8 cellular contexts compared by ENCODE assay signal in the genomic region with DNA sequence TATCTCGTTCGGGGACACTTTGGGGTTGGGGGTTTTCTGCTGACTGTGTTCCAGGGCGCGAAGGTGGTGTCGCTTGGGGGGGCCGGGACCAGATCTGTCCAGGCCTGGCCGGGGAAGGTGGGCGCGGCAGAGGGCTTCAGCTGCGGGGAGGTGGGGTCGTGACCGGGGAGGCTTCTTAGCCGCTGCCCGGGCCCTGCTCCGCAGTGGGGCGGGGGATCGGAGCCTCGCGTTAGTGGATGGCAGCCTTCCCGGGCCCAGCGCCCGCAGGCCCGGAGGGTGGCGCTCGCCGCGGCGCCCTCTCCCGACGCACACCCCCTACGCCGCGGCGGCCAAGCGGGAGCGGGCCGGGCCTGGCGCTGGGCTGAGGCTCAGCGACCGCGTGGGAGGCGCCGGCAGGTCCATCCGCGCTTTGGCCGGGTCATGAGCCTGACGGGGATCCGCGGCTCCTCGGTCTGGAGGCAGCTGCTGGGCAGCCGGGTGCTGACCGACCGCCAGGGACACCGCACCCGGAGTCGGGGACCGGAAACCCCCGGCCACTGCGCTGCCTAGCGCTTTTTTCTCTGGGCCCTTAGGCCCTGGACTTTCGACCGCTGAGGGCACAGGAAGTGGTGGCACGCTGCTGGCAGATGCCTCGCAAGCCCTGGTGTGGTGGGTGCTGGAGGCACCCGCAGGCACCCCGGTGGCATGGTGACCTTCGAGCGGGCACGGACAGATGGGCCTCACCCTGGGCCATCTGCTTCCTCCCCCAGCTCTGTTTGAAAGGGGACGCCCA. TPM values are rescaled to one million over a fixed set of nuclear protein-coding genes. Genes with fewer than 3 reads are reported as not detected.
DNase-seq lines count a peak whose midpoint lies in the region; ATAC-seq and TF ChIP-seq lines count a peak whose summit lies in the region.

No MANE protein-coding gene starts in this region.

- H3K9ac ChIP-seq in mucosa of stomach (ENCODE audit: low read length) = peak overlapping the region; percentile 75

- H3K36me3 Mint-ChIP-seq in activated CD8-positive, alpha-beta T cell treated with anti-CD3 and anti-CD28 coated beads for 36 hours (ENCODE audit: low read depth) = peaks cover 2% of the 10 kb centered on the region
- peaks cover 7% of the 10 kb centered on the region for H3K36me3 Mint-ChIP-seq in type B pancreatic cell

- peak overlapping the region; percentile 80 for H3K4me3 Mint-ChIP-seq in activated CD8-positive, alpha-beta T cell treated with anti-CD3 and anti-CD28 coated beads for 36 hours
- H3K4me3 Mint-ChIP-seq in type B pancreatic cell = peak overlapping the region; percentile 91

- peak overlapping the region; percentile 59 for H3K27ac Mint-ChIP-seq in activated CD8-positive, alpha-beta T cell treated with anti-CD3 and anti-CD28 coated beads for 36 hours
- no peak overlapping the region for H3K27ac Mint-ChIP-seq in type B pancreatic cell

- CTCF ChIA-PET in AG04450 (lab: Charles Lee) = interaction anchor here (2.4 to 8.9 kb wide), 2 partner anchors 24 to 37 kb away, joined by 8 to 86 read pairs; no protein-coding TSS in a partner anchor
- CTCF ChIA-PET in activated CD8-positive, alpha-beta T cell treated with anti-CD3 and anti-CD28 coated beads for 36 hours (lab: Charles Lee) = interaction anchor here (0.9 to 1.7 kb wide), 2 partner anchors 23 to 59 kb away, joined by 4 to 15 read pairs; a partner anchor contains a TSS

- H3K4me3 ChIP-seq in AG04450 (ENCODE audit: low read depth, low read length) (peak overlapping the region; percentile 77), MG63 (peak overlapping the region; percentile 73), esophagus (ENCODE audit: low read depth in 1 of 2, low read length in 2 of 2) (peak overlapping the region; percentile 55 to 78), mucosa of stomach (ENCODE audit: low read length) (peak overlapping the region; percentile 66)

- no peaks in the 10 kb centered on the region for H3K27me3 ChIP-seq in AG04450 (ENCODE audit: control insufficient read depth, insufficient read depth, low read length)
- H3K27me3 ChIP-seq in MG63 = no peaks in the 10 kb centered on the region
- H3K27me3 ChIP-seq in esophagus (ENCODE audit: control insufficient read depth in 1 of 2, insufficient read depth in 2 of 2, low read length in 2 of 2) = no peaks in the 10 kb centered on the region
- peaks cover 4% of the 10 kb centered on the region for H3K27me3 ChIP-seq in mucosa of stomach (ENCODE audit: control insufficient read depth, insufficient read depth, low read length)

- DNase-seq in AG04450 (ENCODE audit: low read depth, low spot score) = no peak
- DNase-seq in GM13977 (ENCODE audit: low spot score) = peak; percentile 68
- DNase-seq in MG63 = peak; percentile 43
- DNase-seq in activated CD8-positive, alpha-beta T cell treated with anti-CD3 and anti-CD28 coated beads for 36 hours = peak; percentile 42
- DNase-seq in type B pancreatic cell (ENCODE audit: extremely low spot score, unreplicated experiment) = no peak
- no peak for DNase-seq in DMS153 treated with DMSO at 0.1 percent for 48 hours (lab: John Stamatoyannopoulos, UW; ENCODE audit: unreplicated experiment)

- H3K36me3 ChIP-seq in MG63 = peaks cover 8% of the 10 kb centered on the region
- H3K36me3 ChIP-seq in esophagus (ENCODE audit: control insufficient read depth in 2 of 2, insufficient read depth in 2 of 2, low read length in 1 of 2) = no peaks in the 10 kb centered on the region
- H3K36me3 ChIP-seq in mucosa of stomach (ENCODE audit: control insufficient read depth, insufficient read depth, low read length) = no peaks in the 10 kb centered on the region

- H3K9me3 Mint-ChIP-seq in activated CD8-positive, alpha-beta T cell treated with anti-CD3 and anti-CD28 coated beads for 36 hours = no peaks in the 10 kb centered on the region
- H3K9me3 Mint-ChIP-seq in type B pancreatic cell = no peaks in the 10 kb centered on the region

- H3K4me1 ChIP-seq in esophagus (ENCODE audit: control insufficient read depth in 2 of 2, insufficient read depth in 2 of 2, low read length in 1 of 2) (peaks cover 12 to 20% of the 10 kb centered on the region in 2 donors), mucosa of stomach (ENCODE audit: control insufficient read depth, insufficient read depth, low read length) (peaks cover 54% of the 10 kb centered on the region)

- TF ChIP-seq CTCF in AG04450 (IDR thresholded peaks at IDR 0.05; ENCODE audit: low read depth, low read length) (peak; percentile 2; the same call in 1 of the 2 replicates), GM13977 (IDR thresholded peaks at IDR 0.05; ENCODE audit: extremely low read depth, insufficient read depth, missing control alignments) (peak; percentile 52), type B pancreatic cell (conservative IDR thresholded peaks at IDR 0.05) (peak; percentile 52)
- TF ChIP-seq CTCF in activated CD8-positive, alpha-beta T cell treated with anti-CD3 and anti-CD28 coated beads for 36 hours (IDR thresholded peaks at IDR 0.05) = peak; percentile 23

- H3K4me1 Mint-ChIP-seq in activated CD8-positive, alpha-beta T cell treated with anti-CD3 and anti-CD28 coated beads for 36 hours (ENCODE audit: low read depth) = peaks cover 30% of the 10 kb centered on the region
- peaks cover 39% of the 10 kb centered on the region for H3K4me1 Mint-ChIP-seq in type B pancreatic cell (ENCODE audit: unreplicated experiment)

- peak; percentile 17 for ATAC-seq in activated CD8-positive, alpha-beta T cell treated with anti-CD3 and anti-CD28 coated beads for 36 hours

- H3K27ac ChIP-seq in AG04450 (ENCODE audit: low read depth, low read length) (peak overlapping the region; percentile 80), esophagus (ENCODE audit: low read depth in 2 of 2, low read length in 1 of 2) (peak overlapping the region; percentile 82 to 84)

- no peaks in the 10 kb centered on the region; the same call in 1 of the 2 replicates for H3K9me3 ChIP-seq in AG04450 (ENCODE audit: control insufficient read depth, insufficient read depth, low read length)
- H3K9me3 ChIP-seq in MG63 = no peaks in the 10 kb centered on the region
- no peaks in the 10 kb centered on the region for H3K9me3 ChIP-seq in esophagus (ENCODE audit: control insufficient read depth in 2 of 2, insufficient read depth in 1 of 2, low read depth in 1 of 2, low read length in 1 of 2)
- H3K9me3 ChIP-seq in mucosa of stomach (ENCODE audit: control insufficient read depth, low read length) = no peaks in the 10 kb centered on the region

- peaks cover 22% of the 10 kb centered on the region for H3K27me3 Mint-ChIP-seq in activated CD8-positive, alpha-beta T cell treated with anti-CD3 and anti-CD28 coated beads for 36 hours
- no peaks in the 10 kb centered on the region for H3K27me3 Mint-ChIP-seq in type B pancreatic cell

- in situ Hi-C loops in GM13977 (cut with MboI; ENCODE audit: low pct_unique_long_range_greater_than_20kb, low sequenced_read_pairs, unreplicated experiment) = no loop called here

- POLR2A ChIA-PET in AG04450 (lab: Yijun Ruan, JAX) = no interaction called here
- POLR2A ChIA-PET in activated CD8-positive, alpha-beta T cell treated with anti-CD3 and anti-CD28 coated beads for 36 hours (lab: Charles Lee) = interaction anchor here (0.5 to 1.4 kb wide), 3 partner anchors 27 to 168 kb away, joined by 3 to 4 read pairs (median 3); a partner anchor contains a TSS

- WGBS in esophagus, 2 donors = 2% methylated on average over 64 to 70 of the region's 70 CpGs

- intact Hi-C loops in activated CD8-positive, alpha-beta T cell treated with anti-CD3 and anti-CD28 coated beads for 36 hours (cut with micrococcal nuclease) = no loop called here

RNA-seq across cellular contexts. Expression of a gene that starts 1.2 kb away (rescaled TPM):
- 41.6 and 44.6 TPM in 2 replicates for polyA plus RNA-seq in AG04450 (2011; rRNA removed)
- polyA minus RNA-seq in AG04450 (2011; rRNA and poly(A)+ RNA removed) = 44.7 and 64.4 TPM in 2 replicates
- 22.5 and 35.1 TPM in 2 replicates for total RNA-seq in MG63 (2014; rRNA removed; shearing (Covaris generic); ENCODE audit: low replicate concordance)
- total RNA-seq in activated CD8-positive, alpha-beta T cell treated with anti-CD3 and anti-CD28 coated beads for 36 hours = 10 to 100 TPM; 20.6 to 22.0 TPM
- 10 to 100 TPM; 60.8 to 98.8 TPM for polyA plus RNA-seq in esophagus
- total RNA-seq in type B pancreatic cell (ENCODE audit: low replicate concordance) = 95.9 and 114 TPM in 2 replicates

RNA-seq across cellular contexts. Expression of a gene that starts 4.1 kb away (rescaled TPM):
- polyA plus RNA-seq in AG04450 (2011; rRNA removed) (9.7 and 11.3 TPM in 2 replicates), esophagus (10 to 100 TPM; 33.4 to 64.2 TPM)
- 2.3 and 3.9 TPM in 2 replicates for polyA minus RNA-seq in AG04450 (2011; rRNA and poly(A)+ RNA removed)
- total RNA-seq in MG63 (2014; rRNA removed; shearing (Covaris generic); ENCODE audit: low replicate concordance) = 5.2 and 32.9 TPM in 2 replicates
- 10 to 100 TPM; 59.7 to 64.2 TPM for total RNA-seq in activated CD8-positive, alpha-beta T cell treated with anti-CD3 and anti-CD28 coated beads for 36 hours
- 37.9 and 41.7 TPM in 2 replicates for total RNA-seq in type B pancreatic cell (ENCODE audit: low replicate concordance)

RNA-seq across cellular contexts. Expression of a gene that starts 6.8 kb away (rescaled TPM):
- polyA plus RNA-seq in AG04450 (2011; rRNA removed) = 44.1 and 59.9 TPM in 2 replicates
- 45.5 and 61.4 TPM in 2 replicates for polyA minus RNA-seq in AG04450 (2011; rRNA and poly(A)+ RNA removed)
- total RNA-seq in MG63 (2014; rRNA removed; shearing (Covaris generic); ENCODE audit: low replicate concordance) = 47.5 and 71.5 TPM in 2 replicates
- 10 to 100 TPM; 54.0 to 59.4 TPM for total RNA-seq in activated CD8-positive, alpha-beta T cell treated with anti-CD3 and anti-CD28 coated beads for 36 hours
- 100 to 1,000 TPM in 1 of 2 donors, 10 to 100 TPM in 1; 80.0 to 144 TPM for polyA plus RNA-seq in esophagus
- total RNA-seq in type B pancreatic cell (ENCODE audit: low replicate concordance) = 100 and 118 TPM in 2 replicates

RNA-seq across cellular contexts. Expression of a gene that starts 28.0 kb away (rescaled TPM):
- 40.5 and 41.0 TPM in 2 replicates for polyA plus RNA-seq in AG04450 (2011; rRNA removed)
- 49.9 and 58.5 TPM in 2 replicates for polyA minus RNA-seq in AG04450 (2011; rRNA and poly(A)+ RNA removed)
- 38.6 and 81.5 TPM in 2 replicates for total RNA-seq in MG63 (2014; rRNA removed; shearing (Covaris generic); ENCODE audit: low replicate concordance)
- 10 to 100 TPM; 42.7 to 46.1 TPM for total RNA-seq in activated CD8-positive, alpha-beta T cell treated with anti-CD3 and anti-CD28 coated beads for 36 hours
- 10 to 100 TPM; 35.7 to 45.5 TPM for polyA plus RNA-seq in esophagus
- total RNA-seq in type B pancreatic cell (ENCODE audit: low replicate concordance) = 144 and 150 TPM in 2 replicates

RNA-seq across cellular contexts. Expression of a gene that starts 29.7 kb away (rescaled TPM):
- 23.8 and 27.2 TPM in 2 replicates for polyA plus RNA-seq in AG04450 (2011; rRNA removed)
- polyA minus RNA-seq in AG04450 (2011; rRNA and poly(A)+ RNA removed) = 26.2 and 30.3 TPM in 2 replicates
- total RNA-seq in MG63 (2014; rRNA removed; shearing (Covaris generic); ENCODE audit: low replicate concordance) = 11.0 and 21.7 TPM in 2 replicates
- 10 to 100 TPM in 1 of 2 experiments, 1 to 10 TPM in 1; 9.9 to 10.4 TPM for total RNA-seq in activated CD8-positive, alpha-beta T cell treated with anti-CD3 and anti-CD28 coated beads for 36 hours
- polyA plus RNA-seq in esophagus = 1 to 10 TPM; 5.2 to 9.7 TPM
- 20.4 and 20.5 TPM in 2 replicates for total RNA-seq in type B pancreatic cell (ENCODE audit: low replicate concordance)

Comparison
In these comparisons a context has a peak if more than half of its experiments do, and no peak if none do; other contexts are left out.
1. DNase-seq: peak in GM13977 (single experiment), MG63 (single experiment) and activated CD8-positive, alpha-beta T cell treated with anti-CD3 and anti-CD28 coated beads for 36 hours (single experiment); none in AG04450 (single experiment), type B pancreatic cell (single experiment) and DMS153 treated with DMSO at 0.1 percent for 48 hours (single experiment).
2. CTCF ChIP-seq: peak in every context shown above with its lines; median percentile 52 in GM13977; 52 in type B pancreatic cell; 23 in activated CD8-positive, alpha-beta T cell treated with anti-CD3 and anti-CD28 coated beads for 36 hours; 2 in AG04450.
3. Peak in every context shown above with its lines, with median percentiles within 50 percentile points of each other: H3K4me3 ChIP-seq.